Comparison of ENCODE assay signal across 9 cellular contexts in the genomic region with DNA sequence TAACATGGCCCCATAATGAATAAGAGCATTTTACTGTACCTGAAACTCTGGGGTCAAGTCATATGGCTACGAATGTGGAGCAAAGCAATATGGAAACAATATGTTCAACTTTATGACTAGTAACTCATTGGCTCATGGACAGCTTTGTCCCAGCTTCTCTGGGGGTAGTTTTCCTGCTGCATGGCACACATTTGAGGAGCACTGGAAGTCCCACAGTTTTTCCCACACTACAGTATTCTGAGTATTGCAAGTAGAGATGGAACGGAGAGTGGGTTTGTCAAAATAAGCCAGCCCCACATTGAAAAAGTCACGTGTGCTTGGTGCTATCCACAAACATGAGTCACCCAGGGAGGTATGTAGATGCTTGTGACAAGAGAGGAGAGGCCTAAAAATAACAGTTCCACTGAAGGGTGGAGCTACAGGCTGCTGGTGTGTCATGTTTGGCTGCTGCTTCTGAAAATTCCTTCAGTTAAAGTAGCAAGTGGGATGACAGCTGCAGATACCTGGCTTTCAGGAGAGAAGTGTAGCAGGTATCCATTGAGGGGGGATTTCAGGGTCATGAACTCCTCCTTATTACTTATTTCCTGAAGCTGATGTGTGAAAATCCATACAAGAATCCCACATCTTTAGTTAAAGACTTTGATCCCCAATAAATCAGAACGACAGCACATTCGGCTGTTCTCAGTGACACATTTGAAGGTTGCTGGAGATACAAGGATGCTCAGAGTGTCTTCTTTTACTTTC. TPM values are rescaled to one million over a fixed set of nuclear protein-coding genes. Genes with fewer than 3 reads are reported as not detected.
A peak's percentile ranks its signal among the peaks of the same experiment; 100 is the strongest.
DNase-seq lines count a peak whose midpoint lies in the region; ATAC-seq, FAIRE-seq and TF ChIP-seq lines count a peak whose summit lies in the region.
"Had no signal": no experiment of that assay in that cellular context is flagged by ENCODE, and none has a peak within 500 bp of the region (broad histone marks: within the 10 kb centered on the region; RNA-seq: fewer than 3 reads in every experiment).

No MANE protein-coding gene starts in this region.

- H3K79me2 ChIP-seq in PC-3 (ENCODE audit: low read length) (no peaks in the 10 kb centered on the region), fibroblast of lung (ENCODE audit: control insufficient read depth, insufficient read depth, low read length) (no peaks in the 10 kb centered on the region)

- H3K4me2 ChIP-seq in PC-3 (ENCODE audit: low read length) = peak overlapping the region; percentile 85
- peak overlapping the region; percentile 59 for H3K4me2 ChIP-seq in fibroblast of lung (ENCODE audit: extremely low read depth, insufficient read depth, low read length)

- peak overlapping the region; percentile 99 for H3K27ac Mint-ChIP-seq in Caco-2 (ENCODE audit: unreplicated experiment)

- FAIRE-seq in pancreas (lab: Jason Lieb, UNC) (no peak), GM19239 (lab: Jason Lieb, UNC) (no peak)

- no peaks in the 10 kb centered on the region for H3K27me3 Mint-ChIP-seq in Caco-2 (ENCODE audit: insufficient read depth, unreplicated experiment)

- H4K20me1 ChIP-seq in PC-3 (ENCODE audit: low read length) (no peaks in the 10 kb centered on the region), fibroblast of lung (ENCODE audit: control insufficient read depth, extremely low read depth, insufficient read depth, low read length) (no peaks in the 10 kb centered on the region)

- peaks cover 63% of the 10 kb centered on the region for H3K4me1 ChIP-seq in Caco-2
- H3K4me1 ChIP-seq in PC-3 (ENCODE audit: insufficient read depth, low read length) = peaks cover 57% of the 10 kb centered on the region
- H3K4me1 ChIP-seq in fibroblast of lung (ENCODE audit: control insufficient read depth, extremely low read depth, insufficient read depth, low read length) = peaks cover 23% of the 10 kb centered on the region
- H3K4me1 ChIP-seq in pancreas = peaks cover 5 to 23% (median 11%) of the 10 kb centered on the region in 3 donors

- DNase-seq in Caco-2 (peak; percentile 80 to 84), PC-3 (peak; percentile 94), fibroblast of lung (ENCODE audit: low read depth in 2 of 2) (peak; percentile 95 to 98), pancreas (peak in 2 of 6 donors; percentile 39 to 41), GM19239 (ENCODE audit: insufficient read length, low spot score) (no peak), ureter (ENCODE audit: low spot score) (no peak)
- DNase-seq: NCI-H2107 had no signal

- H3K4me1 Mint-ChIP-seq in Caco-2 (ENCODE audit: low read depth, unreplicated experiment) = peaks cover 51% of the 10 kb centered on the region

- H3K9me3 ChIP-seq in Caco-2 (no peaks in the 10 kb centered on the region), PC-3 (ENCODE audit: low read length) (no peaks in the 10 kb centered on the region), fibroblast of lung (ENCODE audit: control insufficient read depth, insufficient read depth, low read depth, low read length) (no peaks in the 10 kb centered on the region), pancreas (no peaks in the 10 kb centered on the region)

- H3K9ac ChIP-seq in PC-3 (ENCODE audit: low read length) (peak overlapping the region; percentile 84), fibroblast of lung (ENCODE audit: insufficient read depth, low read length) (no peak overlapping the region)

- H3K4me3 Mint-ChIP-seq in Caco-2 (ENCODE audit: unreplicated experiment) = peak overlapping the region; percentile 64

- intact Hi-C loops in Caco-2 (cut with micrococcal nuclease; ENCODE audit: unreplicated experiment) (loop anchor here (1.0 to 10.0 kb wide), 4 partner anchors 23 to 471 kb away; no protein-coding TSS in a partner anchor), PC-3 (cut with micrococcal nuclease) (loop anchor here (1.0 to 5.0 kb wide), 5 partner anchors 79 to 549 kb away; no protein-coding TSS in a partner anchor), pancreas (cut with DNase I) (no loop called here)

- POLR2A ChIA-PET in Caco-2 (lab: Charles Lee) = interaction anchor here (0.7 to 1.5 kb wide), 3 partner anchors 27 to 296 kb away, joined by 3 to 4 read pairs (median 3); no protein-coding TSS in a partner anchor
- POLR2A ChIA-PET in PC-3 (lab: Charles Lee; ENCODE audit: unreplicated experiment) = interaction anchor here (0.6 to 1.0 kb wide), 6 partner anchors 28 to 866 kb away, joined by 3 to 5 read pairs (median 3); no protein-coding TSS in a partner anchor

- H3K9me3 Mint-ChIP-seq in Caco-2 (ENCODE audit: unreplicated experiment) = no peaks in the 10 kb centered on the region

- WGBS in pancreas, 2 donors = 55 to 61% methylated on average over 5 of the region's 5 CpGs

- no peaks in the 10 kb centered on the region for H3K9me2 ChIP-seq in PC-3 (replicated peaks; ENCODE audit: low read length)

- no peak for TF ChIP-seq CTCF in Caco-2 (IDR thresholded peaks at IDR 0.05; ENCODE audit: insufficient read depth in 1 of 2, low read depth in 1 of 2, low read length in 1 of 2, severe bottlenecking in 1 of 2, unreplicated experiment in 1 of 2)
- no peak for TF ChIP-seq CTCF in PC-3 (conservative IDR thresholded peaks at IDR 0.05; ENCODE audit: low read depth, low read length)
- no peak for TF ChIP-seq CTCF in fibroblast of lung (conservative IDR thresholded peaks at IDR 0.05 in 1 of 2, IDR thresholded peaks at IDR 0.05 in 1 of 2; ENCODE audit: low read depth in 1 of 2, low read length in 2 of 2)
- no peak for TF ChIP-seq CTCF in pancreas (IDR thresholded peaks at IDR 0.05)

- no peaks in the 10 kb centered on the region for H3K36me3 ChIP-seq in Caco-2 (ENCODE audit: control insufficient read depth, insufficient read depth, low read length)
- H3K36me3 ChIP-seq in PC-3 (ENCODE audit: low read depth, low read length) = peaks cover 4% of the 10 kb centered on the region; the same call in 1 of the 2 replicates
- H3K36me3 ChIP-seq in fibroblast of lung (ENCODE audit: control insufficient read depth, insufficient read depth, low read length) = no peaks in the 10 kb centered on the region
- H3K36me3 ChIP-seq in pancreas = no peaks in the 10 kb centered on the region

- BruUV-seq in Caco-2 (replicated peaks; lab: Mats Ljungman, UMichigan) = no TSS peak
- BruUV-seq in PC-3 (replicated peaks; lab: Mats Ljungman, UMichigan) = TSS peak; percentile 47

- H3K36me3 Mint-ChIP-seq in Caco-2 (ENCODE audit: insufficient read depth, unreplicated experiment) = peaks cover 17% of the 10 kb centered on the region

- ATAC-seq in PC-3 (peak; percentile 67), pancreas (peak; percentile 54 to 78 (median 66)), GM18505 (IDR thresholded peaks at IDR 0.05; ENCODE audit: unreplicated experiment) (no peak), HG03039 (IDR thresholded peaks at IDR 0.05; ENCODE audit: unreplicated experiment) (no peak)

- peak overlapping the region; percentile 43 for H2AFZ ChIP-seq in PC-3 (ENCODE audit: low read length)
- H2AFZ ChIP-seq in fibroblast of lung (ENCODE audit: low read length) = peak overlapping the region; percentile 39

- H3K27ac ChIP-seq in PC-3 (ENCODE audit: low read length) (peak overlapping the region; percentile 98), fibroblast of lung (ENCODE audit: insufficient read depth, low read length) (peak overlapping the region; percentile 79), pancreas (peak overlapping the region in 2 of 4 donors; percentile 46 to 51)

- TF ChIP-seq POLR2A in GM18505 (IDR thresholded peaks at IDR 0.05; ENCODE audit: borderline replicate concordance, extremely low read depth, insufficient read depth, insufficient read length) = no peak

- CTCF ChIA-PET in Caco-2 (lab: Charles Lee) = interaction anchor here (0.6 to 2.4 kb wide), 5 partner anchors 27 to 865 kb away, joined by 3 to 15 read pairs (median 3); partner anchors contain the start of gene ESCO1
- CTCF ChIA-PET in PC-3 (lab: Charles Lee) = interaction anchor here (0.6 to 0.8 kb wide), 2 partner anchors 93 to 183 kb away, joined by 3 read pairs; no protein-coding TSS in a partner anchor

- no peak overlapping the region for H3K4me3 ChIP-seq in Caco-2 (ENCODE audit: low read depth, low read length)
- H3K4me3 ChIP-seq in PC-3 (ENCODE audit: low read length) = peak overlapping the region; percentile 57
- peak overlapping the region in 2 of 4 experiments; percentile 4 to 7 for H3K4me3 ChIP-seq in fibroblast of lung (replicated peaks in 1 of 4; ENCODE audit: control extremely low read depth in 1 of 4, insufficient read depth in 1 of 4, low read depth in 3 of 4, low read length in 4 of 4)
- no peak overlapping the region for H3K4me3 ChIP-seq in pancreas

- H3F3A ChIP-seq in PC-3 (ENCODE audit: low read length, unreplicated experiment) = peaks cover 3% of the 10 kb centered on the region

- H3K27me3 ChIP-seq in Caco-2 (replicated peaks; ENCODE audit: control insufficient read depth, insufficient read depth, low read length) = no peaks in the 10 kb centered on the region
- no peaks in the 10 kb centered on the region for H3K27me3 ChIP-seq in PC-3 (ENCODE audit: low read length)
- no peaks in the 10 kb centered on the region for H3K27me3 ChIP-seq in fibroblast of lung (ENCODE audit: control insufficient read depth, insufficient read depth, low read length)
- no peaks in the 10 kb centered on the region for H3K27me3 ChIP-seq in pancreas

RNA-seq across cellular contexts. Expression of gene CTAGE1, which starts 48.3 kb away (rescaled TPM):
- total RNA-seq in Caco-2 (2022) (not detected in 2 replicates), PC-3 (2014; rRNA removed) (not detected in 2 replicates), fibroblast of lung (under 0.01 TPM in 1 of 2 replicates, not detected in the other), pancreas (not detected), ureter (not detected)
- polyA plus RNA-seq in fibroblast of lung (0.02 TPM in 1 of 2 replicates, not detected in the other), pancreas (not detected)
- polyA plus RNA-seq in fibroblast of lung (2012) = not detected in 2 replicates
- not detected in 2 replicates for polyA minus RNA-seq in fibroblast of lung (ENCODE audit: low replicate concordance)

Comparison
In these comparisons a context has a peak if more than half of its experiments do, and no peak if none do; other contexts are left out.
1. DNase-seq: peak in Caco-2 (2 of 2), PC-3 (single experiment) and fibroblast of lung (2 of 2); none in GM19239 (single experiment) and ureter (single experiment).
2. ATAC-seq: peak in PC-3 (single experiment) and pancreas (4 of 4); none in GM18505 (single experiment) and HG03039 (single experiment).
3. intact Hi-C loops: an anchor here in Caco-2 (1.0 to 10.0 kb wide) and PC-3 (1.0 to 5.0 kb wide); none called in pancreas.